In the genomic region with DNA sequence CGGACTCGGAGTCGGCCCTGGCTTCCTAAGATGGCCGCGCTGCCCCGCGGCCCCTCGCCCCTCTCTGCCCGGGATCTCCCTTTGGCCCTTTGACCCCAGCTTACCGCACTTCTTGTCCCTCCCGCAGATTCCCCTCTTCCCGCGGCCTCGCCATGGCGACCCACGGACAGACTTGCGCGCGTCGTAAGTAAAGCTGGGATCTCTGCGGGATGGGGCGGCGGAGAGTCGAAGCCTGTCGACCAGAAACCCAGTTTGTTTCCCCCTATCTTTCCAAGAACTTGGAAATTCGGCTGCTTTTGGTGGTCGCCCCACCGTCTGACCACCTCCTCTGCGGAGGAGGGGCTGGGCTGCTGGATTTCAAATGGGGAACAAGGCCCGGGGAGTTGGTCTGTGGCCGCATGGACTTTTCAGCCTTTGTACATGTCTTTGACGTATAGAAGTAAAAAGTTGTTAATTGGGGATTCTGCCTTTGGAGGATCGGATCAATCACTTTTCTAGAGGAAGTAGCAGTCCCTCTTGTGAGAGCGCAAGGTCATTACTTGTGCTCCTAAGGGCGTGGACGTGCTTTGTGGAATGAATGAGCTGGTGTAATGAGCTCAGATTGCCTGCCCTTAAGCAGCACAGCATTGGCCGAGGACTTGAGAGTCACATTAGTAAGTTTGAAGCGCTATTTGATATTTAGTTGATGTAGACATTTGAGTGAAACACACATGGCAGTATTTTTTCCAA, we compare ENCODE assay signal across 8 cellular contexts. TPM values are rescaled to one million over a fixed set of nuclear protein-coding genes. Genes with fewer than 3 reads are reported as not detected.
DNase-seq lines count a peak whose midpoint lies in the region; ATAC-seq, FAIRE-seq and TF ChIP-seq lines count a peak whose summit lies in the region.

No MANE protein-coding gene starts in this region.

- no peak for TF ChIP-seq EP300 in A549 (IDR thresholded peaks at IDR 0.05)

- FAIRE-seq in A549 (lab: Jason Lieb, UNC) (no peak), GM12892 (lab: Jason Lieb, UNC) (peak; percentile 78)

- TF ChIP-seq POLR2A in A549 (IDR thresholded peaks at IDR 0.05; ENCODE audit: low read length) (no peak), GM12892 (IDR thresholded peaks at IDR 0.05; ENCODE audit: low read depth, low read length) (no peak)

- DNase-seq in A549 (ENCODE audit: low read depth in 1 of 2, low spot score in 1 of 2), result peak in 1 of 2 experiments; percentile 68
- no peak for DNase-seq in GM12892 (ENCODE audit: insufficient read length)
- DNase-seq in OCI-M1 (lab: John Stamatoyannopoulos, UW), result peak; percentile 59
- DNase-seq in astrocyte of the hippocampus (ENCODE audit: low read depth, low spot score), result peak; percentile 57
- peak; percentile 62 for DNase-seq in islet precursor cell
- DNase-seq in stimulated activated CD4-positive, alpha-beta T cell treated with anti-CD3 and anti-CD28 coated beads, Interleukin-2, amount 100 ng/mL, for 48 hours, result peak; percentile 9 to 13
- DNase-seq in pons (ENCODE audit: low spot score), result no peak

- POLR2A ChIA-PET in A549 (lab: Yijun Ruan, JAX), result interaction anchor here (0.6 to 3.3 kb wide), 15 partner anchors 9 to 1009 kb away, joined by 3 to 53 read pairs (median 10); a partner anchor contains a TSS

- H3K4me3 ChIP-seq in A549, result peak overlapping the region; percentile 83

- WGBS in A549 (ENCODE audit: missing lambda C conversion rate), result 2% methylated on average over 27 of the region's 38 CpGs

- peak; percentile 71 to 74; a peak in 5 of 6 replicates for ATAC-seq in A549
- ATAC-seq in HG03108 (IDR thresholded peaks at IDR 0.05; ENCODE audit: unreplicated experiment), result no peak

- peak overlapping the region; percentile 99 for H3K27ac ChIP-seq in A549

- CTCF ChIA-PET in A549 (lab: Yijun Ruan, JAX), result interaction anchor here (0.8 to 8.6 kb wide), 7 partner anchors 8 to 23 kb away, joined by 3 to 119 read pairs (median 6); a partner anchor contains a TSS

- H3K4me1 ChIP-seq in A549, result peaks cover 59% of the 10 kb centered on the region

- H3K4me2 ChIP-seq in A549, result peak overlapping the region; percentile 92

- no peak for TF ChIP-seq CTCF in A549 (IDR thresholded peaks at IDR 0.05)

- no peaks in the 10 kb centered on the region for H3K9me3 ChIP-seq in A549

- no peak for TF ChIP-seq RAD21 in A549 (conservative IDR thresholded peaks at IDR 0.05 in 1 of 2, IDR thresholded peaks at IDR 0.05 in 1 of 2)

TF ChIP-seq in A549, 52 proteins besides CTCF, POLR2A, EP300 and RAD21:
- TF ChIP-seq KDM5A (IDR thresholded peaks at IDR 0.05) (0 out of 2 replicates have a peak, but pooled peaks have one; percentile 54), EHMT2 (IDR thresholded peaks at IDR 0.05; ENCODE audit: low read depth) (no peak), GATA3 (IDR thresholded peaks at IDR 0.05; ENCODE audit: borderline replicate concordance) (no peak)

RNA-seq across cellular contexts. Expression of a gene that starts 0.6 kb away (rescaled TPM):
- polyA plus RNA-seq in A549 (2011; rRNA removed), result 262 and 285 TPM in 2 replicates
- 127 and 130 TPM in 2 replicates for polyA plus RNA-seq in A549 (2012; cell fraction: cytosol; rRNA removed)
- 60.2 and 94.6 TPM in 2 replicates for polyA plus RNA-seq in A549 (2012; cell fraction: nucleus; rRNA removed)
- polyA plus RNA-seq in A549 (2017; fragmentation: RNase III; extraction: RNeasy Plus Mini Kit Qiagen cat#74134 plus additional on column Dnase treatment), result 273 to 292 TPM (median 276 TPM) in 3 replicates
- polyA minus RNA-seq in A549 (2011; rRNA and poly(A)+ RNA removed), result 73.4 and 85.0 TPM in 2 replicates
- polyA plus RNA-seq in GM12892 (2012; ENCODE audit: missing spikeins), result 239 TPM

RNA-seq across cellular contexts. Expression of a gene that starts 24.6 kb away (rescaled TPM):
- 9.5 and 9.8 TPM in 2 replicates for polyA plus RNA-seq in A549 (2011; rRNA removed)
- polyA plus RNA-seq in A549 (2012; cell fraction: cytosol; rRNA removed), result 57.8 and 74.6 TPM in 2 replicates
- 174 and 265 TPM in 2 replicates for polyA plus RNA-seq in A549 (2012; cell fraction: nucleus; rRNA removed)
- polyA plus RNA-seq in A549 (2017; fragmentation: RNase III; extraction: RNeasy Plus Mini Kit Qiagen cat#74134 plus additional on column Dnase treatment), result 31.3 to 35.3 TPM (median 34.2 TPM) in 3 replicates
- 2.1 and 3.2 TPM in 2 replicates for polyA minus RNA-seq in A549 (2011; rRNA and poly(A)+ RNA removed)
- polyA plus RNA-seq in GM12892 (2012; ENCODE audit: missing spikeins), result 10.5 TPM

Comparison
In these comparisons a context has a peak if more than half of its experiments do, and no peak if none do; other contexts are left out.
1. DNase-seq: peak in OCI-M1 (single experiment), astrocyte of the hippocampus (single experiment), islet precursor cell (single experiment) and stimulated activated CD4-positive, alpha-beta T cell treated with anti-CD3 and anti-CD28 coated beads, Interleukin-2, amount 100 ng/mL, for 48 hours (2 of 2); none in GM12892 (single experiment) and pons (single experiment).